Comparison of ENCODE assay signal across 8 cellular contexts in genomic region chr17:78357177-78357586, GRCh38. TPM values are rescaled to one million over a fixed set of nuclear protein-coding genes. Genes with fewer than 3 reads are reported as not detected.
DNase-seq lines count a peak whose midpoint lies in the region; ATAC-seq and TF ChIP-seq lines count a peak whose summit lies in the region.

No MANE protein-coding gene starts in this region.

- no peak for TF ChIP-seq CTCF in body of pancreas (IDR thresholded peaks at IDR 0.05)

- H3K27me3 ChIP-seq in body of pancreas = no peaks in the 10 kb centered on the region

- peak overlapping the region in 3 of 4 donors; percentile 1 to 96 (median 8) for H3K27ac ChIP-seq in body of pancreas

- H3K9me3 Mint-ChIP-seq in activated CD4-positive, alpha-beta T cell treated with anti-CD3 and anti-CD28 coated beads, Interleukin-2, amount 10 ng/mL, durations not matched to agents 24 days and 14 days = no peaks in the 10 kb centered on the region
- no peaks in the 10 kb centered on the region for H3K9me3 Mint-ChIP-seq in stimulated activated naive B cell treated with anti-CD40 and anti-IgM and Interleukin-4, amounts not matched to agents 10 μg/mL and 1 μg/mL and 100 μg/mL, for 72 hours

- TF ChIP-seq POLR2A in body of pancreas (IDR thresholded peaks at IDR 0.05) = peak in 1 of 3 donors; percentile 26

- H3K9me3 ChIP-seq in body of pancreas = no peaks in the 10 kb centered on the region

- peak overlapping the region; percentile 92 for H3K4me3 Mint-ChIP-seq in activated CD4-positive, alpha-beta T cell treated with anti-CD3 and anti-CD28 coated beads, Interleukin-2, amount 10 ng/mL, durations not matched to agents 24 days and 14 days
- peak overlapping the region; percentile 80 to 88 for H3K4me3 Mint-ChIP-seq in stimulated activated naive B cell treated with anti-CD40 and anti-IgM and Interleukin-4, amounts not matched to agents 10 μg/mL and 1 μg/mL and 100 μg/mL, for 72 hours

- no peak overlapping the region for H3K4me3 ChIP-seq in body of pancreas

- H3K27me3 Mint-ChIP-seq in activated CD4-positive, alpha-beta T cell treated with anti-CD3 and anti-CD28 coated beads, Interleukin-2, amount 10 ng/mL, durations not matched to agents 24 days and 14 days = no peaks in the 10 kb centered on the region
- H3K27me3 Mint-ChIP-seq in stimulated activated naive B cell treated with anti-CD40 and anti-IgM and Interleukin-4, amounts not matched to agents 10 μg/mL and 1 μg/mL and 100 μg/mL, for 72 hours = no peaks in the 10 kb centered on the region

- peaks cover 47% of the 10 kb centered on the region for H3K4me1 Mint-ChIP-seq in activated CD4-positive, alpha-beta T cell treated with anti-CD3 and anti-CD28 coated beads, Interleukin-2, amount 10 ng/mL, durations not matched to agents 24 days and 14 days
- H3K4me1 Mint-ChIP-seq in stimulated activated naive B cell treated with anti-CD40 and anti-IgM and Interleukin-4, amounts not matched to agents 10 μg/mL and 1 μg/mL and 100 μg/mL, for 72 hours = peaks cover 40 to 67% of the 10 kb centered on the region in 2 donors

- no peak for ATAC-seq in body of pancreas
- no peak for ATAC-seq in stimulated activated naive B cell treated with anti-CD40 and anti-IgM and Interleukin-4, amounts not matched to agents 10 μg/mL and 1 μg/mL and 100 μg/mL, for 72 hours (replicated peaks)
- ATAC-seq in esophagus mucosa = no peak
- no peak for ATAC-seq in HG02870 (IDR thresholded peaks at IDR 0.05; ENCODE audit: unreplicated experiment)

- H3K4me1 ChIP-seq in body of pancreas = peaks cover 68% of the 10 kb centered on the region

- peak; percentile 82 for DNase-seq in activated CD4-positive, alpha-beta T cell treated with anti-CD3 and anti-CD28 coated beads, Interleukin-2, amount 10 ng/mL, durations not matched to agents 24 days and 14 days
- no peak for DNase-seq in activated CD4-positive, alpha-beta T cell treated with anti-CD3 and anti-CD28 coated beads for 48 hours
- DNase-seq in body of pancreas (peak; percentile 34 to 59 (median 52)), islet precursor cell (peak; percentile 96), HPDE6-E6E7 (ENCODE audit: extremely low spot score) (no peak)
- no peak for DNase-seq in stimulated activated naive B cell treated with anti-CD40 and anti-IgM and Interleukin-4, amounts not matched to agents 10 μg/mL and 1 μg/mL and 100 μg/mL, for 72 hours

- WGBS in body of pancreas, 2 donors = 42 to 56% methylated on average over 4 to 7 of the region's 7 CpGs

- H3K36me3 ChIP-seq in body of pancreas (replicated peaks in 1 of 2; ENCODE audit: insufficient read depth in 1 of 2, low read depth in 2 of 2) = no peaks in the 10 kb centered on the region

- H3K36me3 Mint-ChIP-seq in activated CD4-positive, alpha-beta T cell treated with anti-CD3 and anti-CD28 coated beads, Interleukin-2, amount 10 ng/mL, durations not matched to agents 24 days and 14 days (ENCODE audit: low read depth) = peaks cover 49% of the 10 kb centered on the region
- H3K36me3 Mint-ChIP-seq in stimulated activated naive B cell treated with anti-CD40 and anti-IgM and Interleukin-4, amounts not matched to agents 10 μg/mL and 1 μg/mL and 100 μg/mL, for 72 hours = peaks cover 35 to 46% of the 10 kb centered on the region in 2 donors

- H3K27ac Mint-ChIP-seq in activated CD4-positive, alpha-beta T cell treated with anti-CD3 and anti-CD28 coated beads, Interleukin-2, amount 10 ng/mL, durations not matched to agents 24 days and 14 days = peak overlapping the region; percentile 89
- H3K27ac Mint-ChIP-seq in stimulated activated naive B cell treated with anti-CD40 and anti-IgM and Interleukin-4, amounts not matched to agents 10 μg/mL and 1 μg/mL and 100 μg/mL, for 72 hours = peak overlapping the region; percentile 93

- intact Hi-C loops in activated CD4-positive, alpha-beta T cell treated with anti-CD3 and anti-CD28 coated beads, Interleukin-2, amount 10 ng/mL, durations not matched to agents 24 days and 14 days (cut with micrococcal nuclease) = loop anchor here (5.0 kb wide), 3 partner anchors 230 to 895 kb away; partner anchors contain the start of gene TMC6
- intact Hi-C loops in body of pancreas (cut with DNase I) = no loop called here

RNA-seq across cellular contexts. Expression of gene SOCS3, which starts 2.7 kb away (rescaled TPM):
- total RNA-seq in activated CD4-positive, alpha-beta T cell treated with anti-CD3 and anti-CD28 coated beads, Interleukin-2, amount 10 ng/mL, durations not matched to agents 24 days and 14 days = 78.3 and 81.5 TPM in 2 replicates
- total RNA-seq in body of pancreas = 10 to 100 TPM; 21.0 to 63.9 TPM
- total RNA-seq in esophagus mucosa = 13.6 TPM

RNA-seq across cellular contexts. Expression of gene PGS1, which starts 21.3 kb away (rescaled TPM):
- total RNA-seq in activated CD4-positive, alpha-beta T cell treated with anti-CD3 and anti-CD28 coated beads, Interleukin-2, amount 10 ng/mL, durations not matched to agents 24 days and 14 days = 65.6 and 67.8 TPM in 2 replicates
- 10 to 100 TPM; 17.1 to 30.4 TPM for total RNA-seq in body of pancreas
- total RNA-seq in esophagus mucosa = 15.9 TPM

Comparison
In these comparisons a context has a peak if more than half of its experiments do, and no peak if none do; other contexts are left out.
1. DNase-seq: peak in activated CD4-positive, alpha-beta T cell treated with anti-CD3 and anti-CD28 coated beads, Interleukin-2, amount 10 ng/mL, durations not matched to agents 24 days and 14 days (single experiment), body of pancreas (4 of 4) and islet precursor cell (single experiment); none in activated CD4-positive, alpha-beta T cell treated with anti-CD3 and anti-CD28 coated beads for 48 hours (single experiment), stimulated activated naive B cell treated with anti-CD40 and anti-IgM and Interleukin-4, amounts not matched to agents 10 μg/mL and 1 μg/mL and 100 μg/mL, for 72 hours (single experiment) and HPDE6-E6E7 (single experiment).